Comparison of ENCODE assay signal across 7 cellular contexts in genomic region chr12:104613407-104613806, GRCh38.
A peak's percentile ranks its signal among the peaks of the same experiment; 100 is the strongest.
DNase-seq lines count a peak whose midpoint lies in the region; ATAC-seq and TF ChIP-seq lines count a peak whose summit lies in the region.
"Not testable (repeated sequence)": the region's sequence is repeated elsewhere in the genome, so short reads cannot be mapped to it uniquely, and the experiment has no call there.

No MANE protein-coding gene starts in this region.

- DNase-seq in CD1c-positive myeloid dendritic cell (ENCODE audit: extremely low spot score): peak; percentile 40
- not testable (repeated sequence) for DNase-seq in activated CD8-positive, alpha-beta memory T cell treated with anti-CD3 and anti-CD28 coated beads, Interleukin-2, amount 10 ng/mL, durations not matched to agents 7 days and 5 days; activated naive CD4-positive, alpha-beta T cell treated with anti-CD3 and anti-CD28 coated beads, Interleukin-2, amount 50 U/mL, for 72 hours (ENCODE audit: low spot score in 2 of 2); effector memory CD8-positive, alpha-beta T cell

- peaks cover 25% of the 10 kb centered on the region for H3K4me1 Mint-ChIP-seq in T-helper 1 cell treated with Interleukin-12 subunit alpha and Interleukin-12 subunit beta and Interleukin-4 antibody, amounts not matched to agents 30 μg/mL and 1 μg/mL, for 36 hours (ENCODE audit: low read depth)
- peaks cover 22% of the 10 kb centered on the region for H3K4me1 Mint-ChIP-seq in activated CD8-positive, alpha-beta memory T cell treated with anti-CD3 and anti-CD28 coated beads, Interleukin-2, amount 10 ng/mL, durations not matched to agents 7 days and 5 days
- peaks cover 38 to 69% of the 10 kb centered on the region in 2 donors for H3K4me1 Mint-ChIP-seq in effector memory CD8-positive, alpha-beta T cell (ENCODE audit: low read depth in 2 of 2)

- not testable (repeated sequence) for ATAC-seq in activated CD8-positive, alpha-beta memory T cell treated with anti-CD3 and anti-CD28 coated beads, Interleukin-2, amount 10 ng/mL, durations not matched to agents 7 days and 5 days; activated naive CD4-positive, alpha-beta T cell treated with anti-CD3 and anti-CD28 coated beads, Interleukin-2, amount 50 U/mL, for 72 hours; effector memory CD8-positive, alpha-beta T cell (replicated peaks)

- CTCF ChIA-PET in HEK293 (lab: Yijun Ruan, JAX); activated CD8-positive, alpha-beta memory T cell treated with anti-CD3 and anti-CD28 coated beads, Interleukin-2, amount 10 ng/mL, durations not matched to agents 7 days and 5 days (lab: Charles Lee): not testable (repeated sequence)

- H3K4me3 ChIP-seq in HEK293 (ENCODE audit: low read depth, low read length); neutrophil (ENCODE audit: low read depth in 1 of 2, low read length in 1 of 2): not testable (repeated sequence)

- not testable (repeated sequence) for H3K27me3 Mint-ChIP-seq in T-helper 1 cell treated with Interleukin-12 subunit alpha and Interleukin-12 subunit beta and Interleukin-4 antibody, amounts not matched to agents 30 μg/mL and 1 μg/mL, for 36 hours (ENCODE audit: low read depth); activated CD8-positive, alpha-beta memory T cell treated with anti-CD3 and anti-CD28 coated beads, Interleukin-2, amount 10 ng/mL, durations not matched to agents 7 days and 5 days; effector memory CD8-positive, alpha-beta T cell

- H3K4me1 ChIP-seq in HEK293 (ENCODE audit: control insufficient read depth, insufficient read depth, low read length): not testable (repeated sequence)
- peaks cover 5 to 33% of the 10 kb centered on the region in 2 experiments for H3K4me1 ChIP-seq in neutrophil (ENCODE audit: control insufficient read depth in 1 of 2, insufficient read depth in 1 of 2, low read depth in 1 of 2, low read length in 1 of 2)

- not testable (repeated sequence) for H3K9me3 ChIP-seq in HEK293 (ENCODE audit: control insufficient read depth, insufficient read depth, low read depth, low read length); neutrophil

- peak overlapping the region; percentile 54 for H3K27ac Mint-ChIP-seq in T-helper 1 cell treated with Interleukin-12 subunit alpha and Interleukin-12 subunit beta and Interleukin-4 antibody, amounts not matched to agents 30 μg/mL and 1 μg/mL, for 36 hours
- H3K27ac Mint-ChIP-seq in activated CD8-positive, alpha-beta memory T cell treated with anti-CD3 and anti-CD28 coated beads, Interleukin-2, amount 10 ng/mL, durations not matched to agents 7 days and 5 days: peak overlapping the region; percentile 25
- H3K27ac Mint-ChIP-seq in activated naive CD4-positive, alpha-beta T cell treated with anti-CD3 and anti-CD28 coated beads, Interleukin-2, amount 50 U/mL, for 72 hours: peak overlapping the region; percentile 27 to 39
- H3K27ac Mint-ChIP-seq in effector memory CD8-positive, alpha-beta T cell: peak overlapping the region; percentile 53 to 59

- not testable (repeated sequence) for H3K9me3 Mint-ChIP-seq in T-helper 1 cell treated with Interleukin-12 subunit alpha and Interleukin-12 subunit beta and Interleukin-4 antibody, amounts not matched to agents 30 μg/mL and 1 μg/mL, for 36 hours; activated CD8-positive, alpha-beta memory T cell treated with anti-CD3 and anti-CD28 coated beads, Interleukin-2, amount 10 ng/mL, durations not matched to agents 7 days and 5 days (ENCODE audit: low read depth); activated naive CD4-positive, alpha-beta T cell treated with anti-CD3 and anti-CD28 coated beads, Interleukin-2, amount 50 U/mL, for 72 hours; effector memory CD8-positive, alpha-beta T cell

- H3K4me3 Mint-ChIP-seq in T-helper 1 cell treated with Interleukin-12 subunit alpha and Interleukin-12 subunit beta and Interleukin-4 antibody, amounts not matched to agents 30 μg/mL and 1 μg/mL, for 36 hours: peak overlapping the region; percentile 4
- H3K4me3 Mint-ChIP-seq in activated CD8-positive, alpha-beta memory T cell treated with anti-CD3 and anti-CD28 coated beads, Interleukin-2, amount 10 ng/mL, durations not matched to agents 7 days and 5 days; effector memory CD8-positive, alpha-beta T cell: not testable (repeated sequence)

- H3K36me3 Mint-ChIP-seq in T-helper 1 cell treated with Interleukin-12 subunit alpha and Interleukin-12 subunit beta and Interleukin-4 antibody, amounts not matched to agents 30 μg/mL and 1 μg/mL, for 36 hours (ENCODE audit: low read depth): peaks cover 21% of the 10 kb centered on the region
- peaks cover 26% of the 10 kb centered on the region for H3K36me3 Mint-ChIP-seq in activated CD8-positive, alpha-beta memory T cell treated with anti-CD3 and anti-CD28 coated beads, Interleukin-2, amount 10 ng/mL, durations not matched to agents 7 days and 5 days
- H3K36me3 Mint-ChIP-seq in activated naive CD4-positive, alpha-beta T cell treated with anti-CD3 and anti-CD28 coated beads, Interleukin-2, amount 50 U/mL, for 72 hours; effector memory CD8-positive, alpha-beta T cell (ENCODE audit: insufficient read depth): not testable (repeated sequence)

- not testable (repeated sequence) for H3K27me3 ChIP-seq in neutrophil

- POLR2A ChIA-PET in HEK293 (lab: Yijun Ruan, JAX): not testable (repeated sequence)

- H3K27ac ChIP-seq in HEK293 (ENCODE audit: extremely low read depth, low read depth, low read length): not testable (repeated sequence)
- peak overlapping the region; percentile 73 for H3K27ac ChIP-seq in neutrophil

- not testable (repeated sequence) for TF ChIP-seq CTCF in HEK293 (tag by site-specific recombination; IDR thresholded peaks at IDR 0.05); neutrophil (IDR thresholded peaks at IDR 0.05)

- H3K36me3 ChIP-seq in HEK293 (ENCODE audit: control insufficient read depth in 2 of 2, insufficient read depth in 1 of 2, low read length in 2 of 2); neutrophil: not testable (repeated sequence)

TF ChIP-seq in HEK293, 187 proteins besides CTCF, POLR2A, EP300 and RAD21:
- 0 out of 2 replicates have a peak, but pooled peaks have one; percentile 25 for TF ChIP-seq ZNF341 (tag by site-specific recombination; IDR thresholded peaks at IDR 0.05; ENCODE audit: low read depth)
